17 cellular contexts compared by ENCODE assay signal in genomic region chr16:55044366-55044975, GRCh38.
DNase-seq lines count a peak whose midpoint lies in the region; ATAC-seq, FAIRE-seq and TF ChIP-seq lines count a peak whose summit lies in the region.
"Had no signal": no experiment of that assay in that cellular context is flagged by ENCODE, and none has a peak within 500 bp of the region (broad histone marks: within the 10 kb centered on the region; RNA-seq: fewer than 3 reads in every experiment).

No MANE protein-coding gene starts in this region.

- H3K36me3 ChIP-seq in K562 (ENCODE audit: control insufficient read depth, insufficient read depth, low read length), result no peaks in the 10 kb centered on the region
- no peaks in the 10 kb centered on the region for H3K36me3 ChIP-seq in endodermal cell (ENCODE audit: control insufficient read depth, insufficient read depth, low read length)
- H3K36me3 ChIP-seq in neuronal stem cell (replicated peaks in 1 of 2; ENCODE audit: control insufficient read depth in 2 of 2, insufficient read depth in 2 of 2, low read length in 2 of 2), result no peaks in the 10 kb centered on the region
- H3K36me3 ChIP-seq in vagina, result no peaks in the 10 kb centered on the region
- H3K36me3 ChIP-seq in CD8-positive, alpha-beta T cell (ENCODE audit: insufficient read depth, low read length), result no peaks in the 10 kb centered on the region
- H3K36me3 ChIP-seq: BE2C had no signal

- no peaks in the 10 kb centered on the region for H3K9me3 ChIP-seq in K562 (replicated peaks; ENCODE audit: control insufficient read depth, insufficient read depth, low read depth, low read length)
- no peaks in the 10 kb centered on the region for H3K9me3 ChIP-seq in endodermal cell (ENCODE audit: control insufficient read depth, low read length)
- no peaks in the 10 kb centered on the region for H3K9me3 ChIP-seq in neuronal stem cell (replicated peaks in 1 of 2; ENCODE audit: control insufficient read depth in 2 of 2, insufficient read depth in 1 of 2, low read depth in 1 of 2, low read length in 2 of 2)
- no peaks in the 10 kb centered on the region for H3K9me3 ChIP-seq in vagina
- no peaks in the 10 kb centered on the region for H3K9me3 ChIP-seq in CD8-positive, alpha-beta T cell (ENCODE audit: low read length)
- H3K9me3 ChIP-seq: A549, BE2C had no signal

- no peak overlapping the region for H3K14ac ChIP-seq in neuronal stem cell (ENCODE audit: low read length)

- TF ChIP-seq RAD21 in K562 (CRISPR knock-in tag; conservative IDR thresholded peaks at IDR 0.05 in 1 of 2, IDR thresholded peaks at IDR 0.05 in 1 of 2), result no peak

- H3K27me3 ChIP-seq in K562 (ENCODE audit: control insufficient read depth in 2 of 2, insufficient read depth in 2 of 2, low read length in 2 of 2) (peaks cover 0 to 47% of the 10 kb centered on the region in 2 experiments; a peak in 3 of 5 replicates), endodermal cell (ENCODE audit: control insufficient read depth, insufficient read depth, low read length, poor library complexity, severe bottlenecking) (no peaks in the 10 kb centered on the region), neuronal stem cell (ENCODE audit: control insufficient read depth in 3 of 3, insufficient read depth in 3 of 3, low read depth in 1 of 3, low read length in 3 of 3) (peaks cover 0 to 4% (median 0%) of the 10 kb centered on the region in 3 experiments), vagina (no peaks in the 10 kb centered on the region)
- H3K27me3 ChIP-seq in CD8-positive, alpha-beta T cell (ENCODE audit: insufficient read depth, low read length), result no peaks in the 10 kb centered on the region
- H3K27me3 ChIP-seq: BE2C had no signal

- H2AFZ ChIP-seq in K562 (ENCODE audit: low read depth, low read length) (no peak overlapping the region), neuronal stem cell (ENCODE audit: low read length) (peak overlapping the region; percentile 15)

- no peaks in the 10 kb centered on the region; the same call in 1 of the 2 replicates for H4K20me1 ChIP-seq in K562 (replicated peaks; ENCODE audit: control insufficient read depth, insufficient read depth, low read length)

- H3K4me2 ChIP-seq in K562 (ENCODE audit: insufficient read depth, low read length) (no peak overlapping the region), neuronal stem cell (ENCODE audit: insufficient read depth, low read length, poor library complexity, severe bottlenecking) (no peak overlapping the region)
- H3K4me2 ChIP-seq: A549 had no signal

- H3K27ac ChIP-seq in K562 (ENCODE audit: extremely low read depth, low read depth, low read length), result no peak overlapping the region
- no peak overlapping the region for H3K27ac ChIP-seq in endodermal cell (ENCODE audit: low read depth, low read length)
- H3K27ac ChIP-seq in neuronal stem cell (replicated peaks; ENCODE audit: low read length), result no peak overlapping the region
- H3K27ac ChIP-seq in vagina, result no peak overlapping the region
- no peak overlapping the region for H3K27ac ChIP-seq in CD8-positive, alpha-beta T cell (ENCODE audit: low read depth, low read length)
- H3K27ac ChIP-seq: A549, C4-2B had no signal

- H3K18ac ChIP-seq in neuronal stem cell (ENCODE audit: low read length), result no peak overlapping the region

- TF ChIP-seq POLR2A in K562 (conservative IDR thresholded peaks at IDR 0.05), result no peak
- no peak for TF ChIP-seq POLR2A in vagina (IDR thresholded peaks at IDR 0.05)

- H2BK5ac ChIP-seq in neuronal stem cell (ENCODE audit: low read length), result no peak overlapping the region

- in situ Hi-C loops in K562 (cut with MboI), result no loop called here

- no peak overlapping the region for H2BK15ac ChIP-seq in neuronal stem cell (ENCODE audit: low read length)

- no peak overlapping the region for H4K91ac ChIP-seq in neuronal stem cell (ENCODE audit: low read depth, low read length, poor library complexity)

- H2AK5ac ChIP-seq in neuronal stem cell (ENCODE audit: low read depth, low read length), result no peak overlapping the region

- TF ChIP-seq EP300 in K562 (IDR thresholded peaks at IDR 0.05; ENCODE audit: low read length), result no peak

- intact Hi-C loops in K562 (cut with micrococcal nuclease), result no loop called here
- intact Hi-C loops in vagina (cut with DNase I), result no loop called here
- intact Hi-C loops in CD8-positive, alpha-beta T cell (cut with DNase I, micrococcal nuclease), result no loop called here
- intact Hi-C loops in activated naive CD4-positive, alpha-beta T cell treated with anti-CD3 and anti-CD28 coated beads for 36 hours (cut with micrococcal nuclease), result no loop called here

- no peak for TF ChIP-seq CTCF in K562 (IDR thresholded peaks at IDR 0.05 in 2 of 3, conservative IDR thresholded peaks at IDR 0.05 in 1 of 3; ENCODE audit: insufficient read depth in 2 of 3, low read depth in 1 of 3, low read length in 3 of 3)
- no peak for TF ChIP-seq CTCF in endodermal cell (conservative IDR thresholded peaks at IDR 0.05)
- TF ChIP-seq CTCF in vagina (IDR thresholded peaks at IDR 0.05), result no peak
- TF ChIP-seq CTCF in CD8-positive, alpha-beta T cell (IDR thresholded peaks at IDR 0.05), result no peak

- no peaks in the 10 kb centered on the region for H3K9me3 Mint-ChIP-seq in endodermal cell
- no peaks in the 10 kb centered on the region for H3K9me3 Mint-ChIP-seq in CD8-positive, alpha-beta T cell
- H3K9me3 Mint-ChIP-seq in activated naive CD4-positive, alpha-beta T cell treated with anti-CD3 and anti-CD28 coated beads for 36 hours, result no peaks in the 10 kb centered on the region
- H3K9me3 Mint-ChIP-seq: CD4-positive, alpha-beta memory T cell; HFFc6 had no signal

- H3K27me3 Mint-ChIP-seq in endodermal cell (ENCODE audit: insufficient read depth), result no peaks in the 10 kb centered on the region
- peaks cover 3% of the 10 kb centered on the region for H3K27me3 Mint-ChIP-seq in CD8-positive, alpha-beta T cell (ENCODE audit: low read depth)
- no peaks in the 10 kb centered on the region for H3K27me3 Mint-ChIP-seq in activated naive CD4-positive, alpha-beta T cell treated with anti-CD3 and anti-CD28 coated beads for 36 hours (ENCODE audit: low read depth)

- FAIRE-seq in K562 (lab: Jason Lieb, UNC), result no peak
- FAIRE-seq: A549, GM19239 had no signal

- H2BK120ac ChIP-seq in neuronal stem cell (ENCODE audit: low read depth, low read length), result no peak overlapping the region

- H3K9me1 ChIP-seq in K562 (ENCODE audit: control insufficient read depth, insufficient read depth, low read length), result peaks cover 2% of the 10 kb centered on the region

- no peak overlapping the region for H3K4me3 ChIP-seq in K562
- no peak overlapping the region for H3K4me3 ChIP-seq in endodermal cell (ENCODE audit: low read length)
- no peak overlapping the region for H3K4me3 ChIP-seq in neuronal stem cell (ENCODE audit: low read length in 2 of 2)
- no peak overlapping the region for H3K4me3 ChIP-seq in vagina
- H3K4me3 ChIP-seq in CD8-positive, alpha-beta T cell (ENCODE audit: low read depth, low read length), result no peak overlapping the region
- H3K4me3 ChIP-seq: A549 had no signal

- H3K4me1 ChIP-seq in K562 (replicated peaks in 1 of 2; ENCODE audit: control insufficient read depth in 2 of 2, insufficient read depth in 2 of 2, low read length in 2 of 2) (no peaks in the 10 kb centered on the region), endodermal cell (ENCODE audit: control insufficient read depth, insufficient read depth, low read length) (no peaks in the 10 kb centered on the region), neuronal stem cell (ENCODE audit: control insufficient read depth in 2 of 2, insufficient read depth in 1 of 2, low read depth in 1 of 2, low read length in 2 of 2) (peaks cover 0 to 4% of the 10 kb centered on the region in 2 donors), vagina (no peaks in the 10 kb centered on the region)
- no peaks in the 10 kb centered on the region for H3K4me1 ChIP-seq in CD8-positive, alpha-beta T cell (ENCODE audit: insufficient read depth, low read length)
- H3K4me1 ChIP-seq: A549, BE2C had no signal

- H3K79me2 ChIP-seq in K562 (ENCODE audit: control insufficient read depth, insufficient read depth, low read length), result no peaks in the 10 kb centered on the region

- DNase-seq in K562 (ENCODE audit: extremely low read depth in 1 of 4, low spot score in 3 of 4) (no peak), endodermal cell (peak; percentile 43), neuronal stem cell (ENCODE audit: low spot score) (no peak), vagina (ENCODE audit: extremely low spot score in 2 of 2) (peak; percentile 58 to 80)
- no peak for DNase-seq in CD8-positive, alpha-beta T cell
- no peak for DNase-seq in activated naive CD4-positive, alpha-beta T cell treated with anti-CD3 and anti-CD28 coated beads for 36 hours
- DNase-seq: BE2C; CD4-positive, alpha-beta memory T cell; COR-L47; DMS53; GF-D8; HCEC 1CT; HFFc6 had no signal

- no peak overlapping the region for H3K9ac ChIP-seq in K562 (ENCODE audit: insufficient read depth in 1 of 2, low read depth in 2 of 2, low read length in 2 of 2)
- no peak overlapping the region for H3K9ac ChIP-seq in endodermal cell (ENCODE audit: extremely low read depth, low read length, poor library complexity, severe bottlenecking)
- H3K9ac ChIP-seq in neuronal stem cell (ENCODE audit: low read depth, low read length, poor library complexity), result no peak overlapping the region

- no peak overlapping the region for H3K27ac Mint-ChIP-seq in endodermal cell
- H3K27ac Mint-ChIP-seq in CD8-positive, alpha-beta T cell, result no peak overlapping the region
- H3K27ac Mint-ChIP-seq in activated naive CD4-positive, alpha-beta T cell treated with anti-CD3 and anti-CD28 coated beads for 36 hours, result no peak overlapping the region
- H3K27ac Mint-ChIP-seq: CD4-positive, alpha-beta memory T cell; HFFc6 had no signal

- H3K23ac ChIP-seq in neuronal stem cell (ENCODE audit: low read depth, low read length, poor library complexity), result no peak overlapping the region

- ATAC-seq in K562 (no peak), GM19467 (IDR thresholded peaks at IDR 0.05; ENCODE audit: unreplicated experiment) (no peak)
- no peak for ATAC-seq in CD8-positive, alpha-beta T cell
- ATAC-seq: A549 had no signal

- no peaks in the 10 kb centered on the region for H3K79me1 ChIP-seq in neuronal stem cell (ENCODE audit: low read depth, low read length)

- CTCF ChIA-PET in K562 (lab: Yijun Ruan, JAX; ENCODE audit: low intra/inter-chr PET ratio), result no interaction called here
- CTCF ChIA-PET in CD8-positive, alpha-beta T cell (lab: Charles Lee), result no interaction called here
- CTCF ChIA-PET in activated naive CD4-positive, alpha-beta T cell treated with anti-CD3 and anti-CD28 coated beads for 36 hours (lab: Charles Lee), result no interaction called here

- H4K8ac ChIP-seq in neuronal stem cell (ENCODE audit: low read depth, low read length), result no peak overlapping the region

- no TSS peak for BruUV-seq in K562 (replicated peaks; lab: Mats Ljungman, UMichigan)

- H3K4me1 Mint-ChIP-seq in endodermal cell, result no peaks in the 10 kb centered on the region
- no peaks in the 10 kb centered on the region for H3K4me1 Mint-ChIP-seq in CD8-positive, alpha-beta T cell (ENCODE audit: low read depth)
- H3K4me1 Mint-ChIP-seq in activated naive CD4-positive, alpha-beta T cell treated with anti-CD3 and anti-CD28 coated beads for 36 hours (ENCODE audit: low read depth), result no peaks in the 10 kb centered on the region
- H3K4me1 Mint-ChIP-seq: CD4-positive, alpha-beta memory T cell had no signal

- POLR2A ChIA-PET in K562 (lab: Yijun Ruan, JAX), result interaction anchor here (1.0 kb wide), 1 partner anchor 8 kb away, joined by 3 read pairs; no protein-coding TSS in a partner anchor
- POLR2A ChIA-PET in CD8-positive, alpha-beta T cell (lab: Charles Lee), result no interaction called here

- H3K4me3 Mint-ChIP-seq in endodermal cell, result no peak overlapping the region
- no peak overlapping the region for H3K4me3 Mint-ChIP-seq in CD8-positive, alpha-beta T cell
- H3K4me3 Mint-ChIP-seq in activated naive CD4-positive, alpha-beta T cell treated with anti-CD3 and anti-CD28 coated beads for 36 hours, result no peak overlapping the region
- H3K4me3 Mint-ChIP-seq: CD4-positive, alpha-beta memory T cell; HFFc6 had no signal

- no peak overlapping the region for H3K4ac ChIP-seq in neuronal stem cell (ENCODE audit: low read length)

- no peak overlapping the region for H2BK12ac ChIP-seq in neuronal stem cell (ENCODE audit: low read length)

- no peaks in the 10 kb centered on the region for H3K36me3 Mint-ChIP-seq in endodermal cell (ENCODE audit: low read depth)
- no peaks in the 10 kb centered on the region for H3K36me3 Mint-ChIP-seq in CD8-positive, alpha-beta T cell
- H3K36me3 Mint-ChIP-seq in activated naive CD4-positive, alpha-beta T cell treated with anti-CD3 and anti-CD28 coated beads for 36 hours (ENCODE audit: low read depth), result no peaks in the 10 kb centered on the region
- H3K36me3 Mint-ChIP-seq: CD4-positive, alpha-beta memory T cell had no signal

- 0% methylated on average over 9 of the region's 9 CpGs for WGBS in K562 (ENCODE audit: insufficient coverage, low coverage, missing lambda C conversion rate)
- 82 to 92% methylated on average over 4 to 9 of the region's 9 CpGs for WGBS in endodermal cell (ENCODE audit: insufficient coverage in 1 of 2, insufficient read length in 1 of 2), 2 experiments
- no CpG with 5 or more reads among the region's 9 CpGs for WGBS in neuronal stem cell (ENCODE audit: extremely low coverage in 2 of 2, insufficient read length in 2 of 2, insufficient replicate concordance in 1 of 2), 2 donors

Comparison
In these comparisons a context has a peak if more than half of its experiments do, and no peak if none do; other contexts are left out.
1. DNase-seq: peak in endodermal cell (single experiment) and vagina (2 of 2); none in K562 (0 of 4), neuronal stem cell (single experiment), CD8-positive, alpha-beta T cell (0 of 7) and activated naive CD4-positive, alpha-beta T cell treated with anti-CD3 and anti-CD28 coated beads for 36 hours (single experiment).